1 cellular context compared by ENCODE assay signal in the genomic region with DNA sequence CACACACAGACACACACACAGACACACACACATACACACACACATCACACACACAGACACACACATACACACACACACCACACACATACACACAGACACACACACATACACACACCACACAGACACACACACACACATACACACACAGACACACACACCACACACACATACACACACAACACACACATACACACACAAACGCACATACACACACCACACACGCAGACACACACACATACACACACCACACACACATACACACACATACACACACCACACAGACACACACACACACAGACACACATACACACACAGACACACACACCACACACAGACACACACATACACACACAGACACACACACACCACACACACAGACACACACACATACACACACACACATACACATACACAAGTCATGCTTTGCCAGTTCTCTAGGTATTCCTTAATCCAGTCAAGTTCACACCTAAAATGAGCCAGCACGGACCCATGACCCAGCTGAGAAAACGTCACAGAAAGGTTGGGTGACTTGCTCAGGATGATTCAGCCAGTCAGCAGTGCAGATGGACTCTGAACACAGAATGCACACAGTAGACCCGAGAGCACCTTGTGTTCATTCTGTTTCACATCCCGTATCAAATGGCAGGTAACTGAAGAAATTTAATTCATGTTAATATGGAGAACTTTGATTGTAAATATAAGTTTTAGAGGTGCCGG.
TF ChIP-seq lines count a peak whose summit lies in the region.

No MANE protein-coding gene starts in this region.

TF ChIP-seq in WTC11, 78 proteins besides CTCF, POLR2A, EP300 and RAD21 (continued from another document):
- TF ChIP-seq PRDM15 (CRISPR knock-in tag; IDR thresholded peaks at IDR 0.05) (no peak), SMAD3 (CRISPR knock-in tag; IDR thresholded peaks at IDR 0.05; ENCODE audit: borderline replicate concordance) (no peak), FOXK1 (CRISPR knock-in tag; IDR thresholded peaks at IDR 0.05) (no peak), NR2C2 (CRISPR knock-in tag; IDR thresholded peaks at IDR 0.05) (no peak), JAZF1 (CRISPR knock-in tag; IDR thresholded peaks at IDR 0.05) (no peak), SOX15 (CRISPR knock-in tag; IDR thresholded peaks at IDR 0.05) (no peak), FOXJ3 (CRISPR knock-in tag; IDR thresholded peaks at IDR 0.05; ENCODE audit: borderline replicate concordance) (no peak), E2F4 (CRISPR knock-in tag; IDR thresholded peaks at IDR 0.05; ENCODE audit: borderline replicate concordance, low read depth) (no peak), ZNF232 (CRISPR knock-in tag; IDR thresholded peaks at IDR 0.05) (no peak), GABPB1 (CRISPR knock-in tag; IDR thresholded peaks at IDR 0.05) (no peak)
- TF ChIP-seq, protein P1, sequence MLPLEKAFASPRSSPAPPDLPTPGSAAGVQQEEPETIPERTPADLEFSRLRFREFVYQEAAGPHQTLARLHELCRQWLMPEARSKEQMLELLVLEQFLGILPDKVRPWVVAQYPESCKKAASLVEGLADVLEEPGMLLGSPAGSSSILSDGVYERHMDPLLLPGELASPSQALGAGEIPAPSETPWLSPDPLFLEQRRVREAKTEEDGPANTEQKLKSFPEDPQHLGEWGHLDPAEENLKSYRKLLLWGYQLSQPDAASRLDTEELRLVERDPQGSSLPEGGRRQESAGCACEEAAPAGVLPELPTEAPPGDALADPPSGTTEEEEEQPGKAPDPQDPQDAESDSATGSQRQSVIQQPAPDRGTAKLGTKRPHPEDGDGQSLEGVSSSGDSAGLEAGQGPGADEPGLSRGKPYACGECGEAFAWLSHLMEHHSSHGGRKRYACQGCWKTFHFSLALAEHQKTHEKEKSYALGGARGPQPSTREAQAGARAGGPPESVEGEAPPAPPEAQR (CRISPR knock-in tag; IDR thresholded peaks at IDR 0.05), result no peak
TF ChIP-seq in WTC11: peak in this region for 0.
